ENCODE assay signal across 7 cellular contexts in genomic region chr14:35121026-35121886, GRCh38. TPM values are rescaled to one million over a fixed set of nuclear protein-coding genes. Genes with fewer than 3 reads are reported as not detected.
A peak's percentile ranks its signal among the peaks of the same experiment; 100 is the strongest.
DNase-seq lines count a peak whose midpoint lies in the region; ATAC-seq, FAIRE-seq and TF ChIP-seq lines count a peak whose summit lies in the region.

No MANE protein-coding gene starts in this region.

- peak overlapping the region; percentile 85 for H3K4me3 ChIP-seq in astrocyte (ENCODE audit: insufficient read depth, low read depth, low read length)

- DNase-seq in Kasumi-1 (lab: John Stamatoyannopoulos, UW), result peak; percentile 70 to 80
- DNase-seq in astrocyte (ENCODE audit: low read depth), result no peak
- DNase-seq in HK-2 (ENCODE audit: unreplicated experiment), result no peak
- no peak for DNase-seq in cortex of kidney (lab: John Stamatoyannopoulos, UW)

- H3K4me1 ChIP-seq in astrocyte (ENCODE audit: insufficient read depth, low read length), result peaks cover 9% of the 10 kb centered on the region

- H3K27ac ChIP-seq in astrocyte (ENCODE audit: low read depth, low read length), result peak overlapping the region; percentile 98
- peak overlapping the region; percentile 99 for H3K27ac ChIP-seq in layer of hippocampus (ENCODE audit: low read depth, low read length)
- peak overlapping the region; percentile 94 for H3K27ac ChIP-seq in temporal lobe (ENCODE audit: low read depth, low read length)

- H3K27me3 ChIP-seq in astrocyte (ENCODE audit: insufficient read depth, low read length) (no peaks in the 10 kb centered on the region), layer of hippocampus (ENCODE audit: control insufficient read depth, insufficient read depth, low read length) (no peaks in the 10 kb centered on the region)

- no peak for FAIRE-seq in astrocyte (lab: Jason Lieb, UNC)

- H2AFZ ChIP-seq in astrocyte (ENCODE audit: low read depth, low read length), result peak overlapping the region; percentile 97

- peaks cover 6% of the 10 kb centered on the region for H4K20me1 ChIP-seq in astrocyte (ENCODE audit: insufficient read depth, low read length)

- H3K9me3 ChIP-seq in astrocyte (ENCODE audit: insufficient read depth, low read depth, low read length), result no peaks in the 10 kb centered on the region

- H3K36me3 ChIP-seq in astrocyte (ENCODE audit: insufficient read depth, low read length), result peaks cover 3% of the 10 kb centered on the region

- peaks cover 14% of the 10 kb centered on the region for H3K4me1 Mint-ChIP-seq in astrocyte (ENCODE audit: low read depth, unreplicated experiment)

- no peaks in the 10 kb centered on the region for H3K9me3 Mint-ChIP-seq in astrocyte (ENCODE audit: unreplicated experiment)

- H3K79me2 ChIP-seq in astrocyte (ENCODE audit: insufficient read depth, low read length), result peaks cover 49% of the 10 kb centered on the region

- ATAC-seq in GM18907 (IDR thresholded peaks at IDR 0.05; ENCODE audit: unreplicated experiment), result peak; percentile 4

- H3K4me2 ChIP-seq in astrocyte (ENCODE audit: low read length), result peak overlapping the region; percentile 94

- peak overlapping the region; percentile 91 for H3K4me3 Mint-ChIP-seq in astrocyte (ENCODE audit: unreplicated experiment)

- peak overlapping the region; percentile 92 for H3K9ac ChIP-seq in astrocyte (ENCODE audit: low read length)

- no peaks in the 10 kb centered on the region for H3K27me3 Mint-ChIP-seq in astrocyte (ENCODE audit: low read depth, unreplicated experiment)

- no peak for TF ChIP-seq CTCF in astrocyte (IDR thresholded peaks at IDR 0.05; ENCODE audit: insufficient read depth, low read depth, low read length)

- H3K27ac Mint-ChIP-seq in astrocyte (ENCODE audit: unreplicated experiment), result peak overlapping the region; percentile 99

- H3K36me3 Mint-ChIP-seq in astrocyte (ENCODE audit: low read depth, unreplicated experiment), result no peaks in the 10 kb centered on the region

RNA-seq across cellular contexts. Expression of gene PPP2R3C, which starts 0.5 kb away (rescaled TPM):
- total RNA-seq in astrocyte, result 24.4 and 28.3 TPM in 2 replicates
- total RNA-seq in temporal lobe, result 52.1 TPM

RNA-seq across cellular contexts. Expression of gene PRORP, which starts 1.1 kb away (rescaled TPM):
- total RNA-seq in astrocyte (27.8 and 32.4 TPM in 2 replicates), temporal lobe (17.5 TPM)

Comparison
In these comparisons a context has a peak if more than half of its experiments do, and no peak if none do; other contexts are left out.
1. DNase-seq: peak in Kasumi-1 (2 of 2); none in astrocyte (single experiment), HK-2 (single experiment) and cortex of kidney (single experiment).
2. Peak in every context shown above with its lines, with median percentiles within 50 percentile points of each other: H3K27ac ChIP-seq.